10 cellular contexts compared by ENCODE assay signal in genomic region chr22:17922925-17923898, GRCh38.
DNase-seq lines count a peak whose midpoint lies in the region; ATAC-seq and TF ChIP-seq lines count a peak whose summit lies in the region.
"Had no signal": no experiment of that assay in that cellular context is flagged by ENCODE, and none has a peak within 500 bp of the region (broad histone marks: within the 10 kb centered on the region; RNA-seq: fewer than 3 reads in every experiment).

No MANE protein-coding gene starts in this region.

- WGBS in prostate gland: 48% methylated on average over 2 of the region's 2 CpGs

- H3K27me3 ChIP-seq in SJCRH30 (no peaks in the 10 kb centered on the region), prostate gland (replicated peaks; ENCODE audit: insufficient read depth) (no peaks in the 10 kb centered on the region)

- H3K4me3 ChIP-seq in SJCRH30: no peak overlapping the region
- H3K4me3 ChIP-seq in fibroblast of the aortic adventitia (ENCODE audit: low read depth, low read length): peak overlapping the region; percentile 31
- no peak overlapping the region for H3K4me3 ChIP-seq in prostate gland

- H3K9me3 ChIP-seq in SJCRH30 (replicated peaks) (no peaks in the 10 kb centered on the region), prostate gland (no peaks in the 10 kb centered on the region)

- TF ChIP-seq CTCF in fibroblast of the aortic adventitia (IDR thresholded peaks at IDR 0.05; ENCODE audit: insufficient read depth, low read length) (no peak), prostate gland (IDR thresholded peaks at IDR 0.05) (no peak)

- H3K27ac ChIP-seq in SJCRH30 (peak overlapping the region; percentile 54), prostate gland (peak overlapping the region; percentile 82 to 89)

- TF ChIP-seq POLR2A in prostate gland (IDR thresholded peaks at IDR 0.05): no peak

- DNase-seq in EH (ENCODE audit: low read depth) (peak; percentile 86), SJCRH30 (peak; percentile 60 to 73), fibroblast of the aortic adventitia (ENCODE audit: low read depth) (peak; percentile 94), prostate gland (ENCODE audit: low spot score) (no peak), amygdala (lab: John Stamatoyannopoulos, UW) (no peak)
- DNase-seq: NCI-H2081 treated with DMSO at 0.1 percent for 48 hours; stimulated activated CD4-positive, alpha-beta T cell treated with anti-CD3 and anti-CD28 coated beads, Interleukin-15, amount 100 ng/mL, for 24 hours had no signal

- H3K36me3 ChIP-seq in SJCRH30: no peaks in the 10 kb centered on the region
- no peaks in the 10 kb centered on the region for H3K36me3 ChIP-seq in prostate gland

- intact Hi-C loops in prostate gland (cut with DNase I): no loop called here

- ATAC-seq in GM21526 (IDR thresholded peaks at IDR 0.05; ENCODE audit: low FRiP score, unreplicated experiment) (no peak), HG02642 (IDR thresholded peaks at IDR 0.05; ENCODE audit: poor library complexity, unreplicated experiment) (no peak), HG03432 (IDR thresholded peaks at IDR 0.05; ENCODE audit: unreplicated experiment) (no peak)

- H3K4me1 ChIP-seq in SJCRH30: peaks cover 60% of the 10 kb centered on the region
- H3K4me1 ChIP-seq in prostate gland (replicated peaks): peaks cover 19% of the 10 kb centered on the region

Comparison
In these comparisons a context has a peak if more than half of its experiments do, and no peak if none do; other contexts are left out.
1. DNase-seq: peak in EH (single experiment), SJCRH30 (2 of 2) and fibroblast of the aortic adventitia (single experiment); none in prostate gland (single experiment) and amygdala (0 of 56).